In genomic region chr1:95863086-95863485, GRCh38 we compare ENCODE assay signal across 8 cellular contexts.
"Had no signal": no experiment of that assay in that cellular context is flagged by ENCODE, and none has a peak within 500 bp of the region (broad histone marks: within the 10 kb centered on the region; RNA-seq: fewer than 3 reads in every experiment).

No MANE protein-coding gene starts in this region.

- H3K9me3 ChIP-seq: HAP-1 had no signal

- H3K36me3 ChIP-seq: HAP-1 had no signal

- H3K4me1 ChIP-seq: HAP-1 had no signal

- DNase-seq: GM23248, GOT3, H7, H9, HCEC 1CT, HFFc6 had no signal

- H3K4me3 ChIP-seq: GM23248, GM23338, HAP-1 had no signal

- H3K27ac ChIP-seq: GM23248 had no signal
